In the genomic region with DNA sequence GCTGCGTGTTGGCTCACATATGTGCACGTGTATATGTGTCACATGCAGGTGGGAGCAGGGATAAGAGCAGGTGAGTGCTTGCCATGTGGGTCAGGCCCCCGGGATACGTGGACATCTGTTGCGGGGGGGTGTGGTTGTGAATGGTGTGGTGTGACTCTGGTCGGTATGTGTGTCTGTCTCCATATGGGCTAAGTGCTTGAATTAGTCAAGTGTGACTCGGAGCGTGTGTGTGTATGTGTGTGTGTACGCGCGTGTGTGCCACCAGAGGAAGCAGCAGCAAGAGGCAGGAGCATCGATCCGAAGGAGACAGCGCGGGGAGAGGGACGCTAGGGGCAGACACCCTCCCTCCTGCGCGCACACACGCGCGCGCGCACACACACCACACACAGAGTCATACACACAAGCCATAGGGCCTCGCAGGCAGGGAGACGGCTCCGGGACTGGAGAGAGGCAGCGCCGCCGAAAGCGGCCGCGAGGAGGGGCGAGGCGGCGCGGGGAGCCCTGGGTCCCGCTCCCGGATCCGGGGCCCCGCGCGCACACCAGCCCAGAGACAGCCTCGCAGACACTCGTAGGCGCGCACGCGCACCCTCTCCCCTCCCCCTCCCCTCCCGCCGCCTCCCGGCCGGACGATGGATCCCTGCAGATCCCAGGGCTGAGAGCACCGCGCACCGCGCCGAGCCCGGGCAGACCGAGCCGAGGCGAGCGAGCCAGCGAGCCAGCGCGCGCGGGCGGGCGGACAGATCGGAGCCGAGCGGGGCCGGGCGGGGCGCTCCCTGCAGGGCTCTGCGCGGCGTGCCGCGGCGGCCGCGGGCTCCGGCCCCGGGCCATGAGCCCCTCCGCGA, we compare ENCODE assay signal across 8 cellular contexts. TPM values are rescaled to one million over a fixed set of nuclear protein-coding genes. Genes with fewer than 3 reads are reported as not detected.
DNase-seq lines count a peak whose midpoint lies in the region; ATAC-seq and TF ChIP-seq lines count a peak whose summit lies in the region.

A gene (plus strand): TSS at position 597 of the 842 bp plus-strand sequence. CDS start 1,171 bp downstream, outside the sequence.

- H3K9ac ChIP-seq in mucosa of stomach (ENCODE audit: low read length), result peak within 1 kb of the TSS; percentile 27

- ATAC-seq in GM19397 (IDR thresholded peaks at IDR 0.05; ENCODE audit: unreplicated experiment), result no peak

- H3K4me1 ChIP-seq in esophagus muscularis mucosa (peaks cover 20 to 32% (median 26%) of the 10 kb centered on the region in 4 donors), mucosa of stomach (ENCODE audit: control insufficient read depth, insufficient read depth, low read length) (peaks cover 16% of the 10 kb centered on the region)

- DNase-seq in GM20000 (ENCODE audit: low spot score) (peak; percentile 78), NCI-H748 treated with DMSO at 0.1 percent for 48 hours (lab: John Stamatoyannopoulos, UW) (peak; percentile 22), esophagus muscularis mucosa (ENCODE audit: extremely low spot score) (no peak)
- peak; percentile 63 for DNase-seq in activated T-cell treated with anti-CD3 and anti-CD28 coated beads, Interleukin-2, amount 50 U/mL, for 1 hour
- peak; percentile 9 to 71 (median 39) for DNase-seq in stimulated activated naive CD4-positive, alpha-beta T cell (lab: John Stamatoyannopoulos, UW)

- 8% methylated on average over 8 of the region's 88 CpGs for WGBS in esophagus muscularis mucosa

- H3K36me3 ChIP-seq in esophagus muscularis mucosa (no peaks in the 10 kb centered on the region), mucosa of stomach (ENCODE audit: control insufficient read depth, insufficient read depth, low read length) (no peaks in the 10 kb centered on the region)

- no peak for TF ChIP-seq POLR2A in esophagus muscularis mucosa (IDR thresholded peaks at IDR 0.05; ENCODE audit: low read depth)

- H3K4me3 ChIP-seq in esophagus muscularis mucosa, result peak within 1 kb of the TSS; percentile 72 to 84 (median 74)
- no peak within 1 kb of the TSS for H3K4me3 ChIP-seq in mucosa of stomach (ENCODE audit: low read length)

- no peak for TF ChIP-seq EP300 in esophagus muscularis mucosa (IDR thresholded peaks at IDR 0.05)

- H3K27me3 ChIP-seq in esophagus muscularis mucosa (peaks cover 0 to 13% (median 0%) of the 10 kb centered on the region in 4 donors), mucosa of stomach (ENCODE audit: control insufficient read depth, insufficient read depth, low read length) (peaks cover 24% of the 10 kb centered on the region)

- intact Hi-C loops in esophagus muscularis mucosa (cut with DNase I), result loop anchor here (1.0 kb wide), 1 partner anchor 90 kb away; no protein-coding TSS in a partner anchor

- TF ChIP-seq CTCF in 22Rv1 (IDR thresholded peaks at IDR 0.05) (peak; percentile 37), GM20000 (IDR thresholded peaks at IDR 0.05; ENCODE audit: extremely low read depth, missing control alignments) (no peak), esophagus muscularis mucosa (IDR thresholded peaks at IDR 0.05) (peak; percentile 12 to 31 (median 22))

- H3K27ac ChIP-seq in 22Rv1 (peak within 1 kb of the TSS; percentile 64), esophagus muscularis mucosa (replicated peaks in 1 of 4) (peak within 1 kb of the TSS; percentile 62 to 83 (median 74))

- H3K9me3 ChIP-seq in esophagus muscularis mucosa (no peaks in the 10 kb centered on the region), mucosa of stomach (ENCODE audit: control insufficient read depth, low read length) (no peaks in the 10 kb centered on the region)

RNA-seq across cellular contexts. Expression of the gene that starts here (rescaled TPM):
- total RNA-seq in esophagus muscularis mucosa, result 1 to 10 TPM in 3 of 4 donors, under 1 TPM in 1; 0.66 to 5.6 (median 2.9) TPM
